In the genomic region with DNA sequence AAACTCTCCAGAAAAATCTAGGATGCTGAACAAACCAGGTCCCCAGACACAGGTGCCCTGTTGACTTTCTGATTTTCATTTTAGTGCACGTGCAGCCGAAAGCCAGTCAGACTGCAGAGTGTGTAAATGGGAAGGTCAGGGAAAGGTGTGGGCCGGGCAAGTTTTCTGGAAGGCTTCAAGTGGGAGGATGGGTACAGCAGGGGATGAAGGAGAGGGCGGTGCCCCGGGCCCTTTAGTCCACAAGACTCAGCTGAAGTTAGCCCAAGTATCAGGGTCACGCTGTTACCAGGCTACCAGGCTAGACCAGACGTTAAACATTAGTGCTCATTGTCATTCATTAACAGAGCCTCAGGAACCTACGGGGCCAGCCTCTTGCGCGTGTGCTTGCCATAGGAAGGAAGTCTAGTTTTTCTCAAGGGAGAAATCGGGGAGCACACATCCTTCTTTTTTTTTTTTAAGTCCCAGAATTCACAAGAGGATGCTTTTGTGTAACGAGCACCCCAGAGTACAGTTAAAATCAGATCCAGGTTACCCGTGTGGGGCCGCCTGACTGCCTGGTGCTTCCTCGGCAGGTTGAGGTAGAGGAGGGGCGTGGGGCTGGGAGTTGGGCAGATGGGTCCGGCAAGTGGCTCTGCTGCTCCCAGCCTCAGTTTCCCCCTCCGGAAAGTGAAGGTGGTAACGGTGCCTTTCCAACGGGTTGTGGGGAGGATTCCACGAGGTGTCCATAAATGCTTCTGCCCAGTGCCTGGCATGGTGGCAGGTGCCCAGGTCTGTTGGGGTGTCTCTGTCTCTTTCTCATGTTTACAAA, we compare ENCODE assay signal across 1 cellular context.
TF ChIP-seq lines count a peak whose summit lies in the region.

No MANE protein-coding gene starts in this region.

TF ChIP-seq in HepG2, 621 proteins besides CTCF, POLR2A, EP300 and RAD21 (continued from another document and continues in another):
- TF ChIP-seq ZNF616 (CRISPR knock-in tag; IDR thresholded peaks at IDR 0.05; ENCODE audit: low read depth) (no peak), KLF16 (CRISPR knock-in tag; IDR thresholded peaks at IDR 0.05) (peak in 1 of 2 experiments; percentile 22; a peak in 1 of 4 replicates), ZNF263 (CRISPR knock-in tag; IDR thresholded peaks at IDR 0.05) (peak; percentile 89), YY1 (IDR thresholded peaks at IDR 0.05; ENCODE audit: insufficient read depth, insufficient replicate concordance, low read depth, low read length) (no peak), MAF1 (CRISPR knock-in tag; IDR thresholded peaks at IDR 0.05; ENCODE audit: borderline replicate concordance) (no peak), SIN3A (IDR thresholded peaks at IDR 0.05; ENCODE audit: borderline replicate concordance, low read depth, low read length) (peak; percentile 17; the same call in 1 of the 2 replicates), FOXA3 (CRISPR knock-in tag; IDR thresholded peaks at IDR 0.05) (peak; percentile 31), RBM39 (IDR thresholded peaks at IDR 0.05; ENCODE audit: low read depth, low read length, poor library complexity, severe bottlenecking) (peak; percentile 41), FOSL2 (CRISPR knock-in tag; IDR thresholded peaks at IDR 0.05) (0 out of 2 replicates have a peak, but pooled peaks have one; percentile 5), FOXK1 (CRISPR knock-in tag; IDR thresholded peaks at IDR 0.05; ENCODE audit: borderline replicate concordance, low read depth) (0 out of 2 replicates have a peak, but pooled peaks have one; percentile 23), SALL1 (CRISPR knock-in tag; IDR thresholded peaks at IDR 0.05) (0 out of 2 replicates have a peak, but pooled peaks have one; percentile 26), KDM2A (CRISPR knock-in tag; IDR thresholded peaks at IDR 0.05; ENCODE audit: borderline replicate concordance, low read depth) (0 out of 2 replicates have a peak, but pooled peaks have one; percentile 23), ZMYM4 (CRISPR knock-in tag; IDR thresholded peaks at IDR 0.05) (peak; percentile 30; the same call in 1 of the 2 replicates), POLR2G (IDR thresholded peaks at IDR 0.05; ENCODE audit: low read depth, low read length) (peak; percentile 51), ZNF17 (CRISPR knock-in tag; IDR thresholded peaks at IDR 0.05) (0 out of 2 replicates have a peak, but pooled peaks have one; percentile 53), HOXA5 (CRISPR knock-in tag; IDR thresholded peaks at IDR 0.05) (peak; percentile 46; the same call in 1 of the 2 replicates), NFYC (CRISPR knock-in tag; IDR thresholded peaks at IDR 0.05) (no peak), HNRNPUL1 (IDR thresholded peaks at IDR 0.05; ENCODE audit: low read depth, low read length) (0 out of 2 replicates have a peak, but pooled peaks have one; percentile 39), THAP11 (CRISPR knock-in tag; IDR thresholded peaks at IDR 0.05) (0 out of 2 replicates have a peak, but pooled peaks have one; percentile 11), SNAPC2 (CRISPR knock-in tag; IDR thresholded peaks at IDR 0.05) (no peak), ZNF3 (CRISPR knock-in tag; IDR thresholded peaks at IDR 0.05) (0 out of 2 replicates have a peak, but pooled peaks have one; percentile 46), NR2F6 (IDR thresholded peaks at IDR 0.05) (peak; percentile 36; the same call in 1 of the 2 replicates), NR2F6 (CRISPR knock-in tag; IDR thresholded peaks at IDR 0.05) (peak; percentile 47; the same call in 1 of the 2 replicates), RFX3 (CRISPR knock-in tag; IDR thresholded peaks at IDR 0.05) (0 out of 2 replicates have a peak, but pooled peaks have one; percentile 37), KDM6A (CRISPR knock-in tag; IDR thresholded peaks at IDR 0.05; ENCODE audit: low read depth) (0 out of 2 replicates have a peak, but pooled peaks have one; percentile 24), RFX1 (IDR thresholded peaks at IDR 0.05) (peak; percentile 25; the same call in 1 of the 2 replicates), SOX5 (CRISPR knock-in tag; IDR thresholded peaks at IDR 0.05; ENCODE audit: borderline replicate concordance) (peak; percentile 36; the same call in 1 of the 2 replicates), PITX1 (CRISPR knock-in tag; IDR thresholded peaks at IDR 0.05) (no peak), ATF1 (CRISPR knock-in tag; IDR thresholded peaks at IDR 0.05) (no peak), ZNF468 (CRISPR knock-in tag; IDR thresholded peaks at IDR 0.05) (no peak), ZNF614 (CRISPR knock-in tag; IDR thresholded peaks at IDR 0.05; ENCODE audit: borderline replicate concordance) (0 out of 2 replicates have a peak, but pooled peaks have one; percentile 36), SAP130 (CRISPR knock-in tag; IDR thresholded peaks at IDR 0.05; ENCODE audit: low read depth) (peak; percentile 65; the same call in 1 of the 2 replicates), RFXAP (CRISPR knock-in tag; IDR thresholded peaks at IDR 0.05; ENCODE audit: borderline replicate concordance) (peak; percentile 27; the same call in 1 of the 2 replicates), HMG20A (CRISPR knock-in tag; IDR thresholded peaks at IDR 0.05; ENCODE audit: borderline replicate concordance) (peak; percentile 24; the same call in 1 of the 2 replicates)
- TF ChIP-seq, protein P1, sequence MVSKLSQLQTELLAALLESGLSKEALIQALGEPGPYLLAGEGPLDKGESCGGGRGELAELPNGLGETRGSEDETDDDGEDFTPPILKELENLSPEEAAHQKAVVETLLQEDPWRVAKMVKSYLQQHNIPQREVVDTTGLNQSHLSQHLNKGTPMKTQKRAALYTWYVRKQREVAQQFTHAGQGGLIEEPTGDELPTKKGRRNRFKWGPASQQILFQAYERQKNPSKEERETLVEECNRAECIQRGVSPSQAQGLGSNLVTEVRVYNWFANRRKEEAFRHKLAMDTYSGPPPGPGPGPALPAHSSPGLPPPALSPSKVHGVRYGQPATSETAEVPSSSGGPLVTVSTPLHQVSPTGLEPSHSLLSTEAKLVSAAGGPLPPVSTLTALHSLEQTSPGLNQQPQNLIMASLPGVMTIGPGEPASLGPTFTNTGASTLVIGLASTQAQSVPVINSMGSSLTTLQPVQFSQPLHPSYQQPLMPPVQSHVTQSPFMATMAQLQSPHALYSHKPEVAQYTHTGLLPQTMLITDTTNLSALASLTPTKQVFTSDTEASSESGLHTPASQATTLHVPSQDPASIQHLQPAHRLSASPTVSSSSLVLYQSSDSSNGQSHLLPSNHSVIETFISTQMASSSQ (IDR thresholded peaks at IDR 0.05; ENCODE audit: low read depth), result peak; percentile 89
- TF ChIP-seq, protein P1 (CRISPR knock-in tag; IDR thresholded peaks at IDR 0.05; ENCODE audit: borderline replicate concordance), result peak; percentile 90
- TF ChIP-seq, protein P2, sequence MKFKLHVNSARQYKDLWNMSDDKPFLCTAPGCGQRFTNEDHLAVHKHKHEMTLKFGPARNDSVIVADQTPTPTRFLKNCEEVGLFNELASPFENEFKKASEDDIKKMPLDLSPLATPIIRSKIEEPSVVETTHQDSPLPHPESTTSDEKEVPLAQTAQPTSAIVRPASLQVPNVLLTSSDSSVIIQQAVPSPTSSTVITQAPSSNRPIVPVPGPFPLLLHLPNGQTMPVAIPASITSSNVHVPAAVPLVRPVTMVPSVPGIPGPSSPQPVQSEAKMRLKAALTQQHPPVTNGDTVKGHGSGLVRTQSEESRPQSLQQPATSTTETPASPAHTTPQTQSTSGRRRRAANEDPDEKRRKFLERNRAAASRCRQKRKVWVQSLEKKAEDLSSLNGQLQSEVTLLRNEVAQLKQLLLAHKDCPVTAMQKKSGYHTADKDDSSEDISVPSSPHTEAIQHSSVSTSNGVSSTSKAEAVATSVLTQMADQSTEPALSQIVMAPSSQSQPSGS (CRISPR knock-in tag; IDR thresholded peaks at IDR 0.05), result peak; percentile 44; the same call in 1 of the 2 replicates
- TF ChIP-seq, protein P3, sequence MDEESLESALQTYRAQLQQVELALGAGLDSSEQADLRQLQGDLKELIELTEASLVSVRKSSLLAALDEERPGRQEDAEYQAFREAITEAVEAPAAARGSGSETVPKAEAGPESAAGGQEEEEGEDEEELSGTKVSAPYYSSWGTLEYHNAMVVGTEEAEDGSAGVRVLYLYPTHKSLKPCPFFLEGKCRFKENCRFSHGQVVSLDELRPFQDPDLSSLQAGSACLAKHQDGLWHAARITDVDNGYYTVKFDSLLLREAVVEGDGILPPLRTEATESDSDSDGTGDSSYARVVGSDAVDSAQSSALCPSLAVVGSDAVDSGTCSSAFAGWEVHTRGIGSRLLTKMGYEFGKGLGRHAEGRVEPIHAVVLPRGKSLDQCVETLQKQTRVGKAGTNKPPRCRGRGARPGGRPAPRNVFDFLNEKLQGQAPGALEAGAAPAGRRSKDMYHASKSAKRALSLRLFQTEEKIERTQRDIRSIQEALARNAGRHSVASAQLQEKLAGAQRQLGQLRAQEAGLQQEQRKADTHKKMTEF (CRISPR knock-in tag; IDR thresholded peaks at IDR 0.05), result peak; percentile 40; the same call in 1 of the 2 replicates
- TF ChIP-seq, protein P4, sequence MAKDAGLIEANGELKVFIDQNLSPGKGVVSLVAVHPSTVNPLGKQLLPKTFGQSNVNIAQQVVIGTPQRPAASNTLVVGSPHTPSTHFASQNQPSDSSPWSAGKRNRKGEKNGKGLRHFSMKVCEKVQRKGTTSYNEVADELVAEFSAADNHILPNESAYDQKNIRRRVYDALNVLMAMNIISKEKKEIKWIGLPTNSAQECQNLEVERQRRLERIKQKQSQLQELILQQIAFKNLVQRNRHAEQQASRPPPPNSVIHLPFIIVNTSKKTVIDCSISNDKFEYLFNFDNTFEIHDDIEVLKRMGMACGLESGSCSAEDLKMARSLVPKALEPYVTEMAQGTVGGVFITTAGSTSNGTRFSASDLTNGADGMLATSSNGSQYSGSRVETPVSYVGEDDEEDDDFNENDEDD (CRISPR knock-in tag; IDR thresholded peaks at IDR 0.05; ENCODE audit: borderline replicate concordance), result no peak
- TF ChIP-seq, protein P5, sequence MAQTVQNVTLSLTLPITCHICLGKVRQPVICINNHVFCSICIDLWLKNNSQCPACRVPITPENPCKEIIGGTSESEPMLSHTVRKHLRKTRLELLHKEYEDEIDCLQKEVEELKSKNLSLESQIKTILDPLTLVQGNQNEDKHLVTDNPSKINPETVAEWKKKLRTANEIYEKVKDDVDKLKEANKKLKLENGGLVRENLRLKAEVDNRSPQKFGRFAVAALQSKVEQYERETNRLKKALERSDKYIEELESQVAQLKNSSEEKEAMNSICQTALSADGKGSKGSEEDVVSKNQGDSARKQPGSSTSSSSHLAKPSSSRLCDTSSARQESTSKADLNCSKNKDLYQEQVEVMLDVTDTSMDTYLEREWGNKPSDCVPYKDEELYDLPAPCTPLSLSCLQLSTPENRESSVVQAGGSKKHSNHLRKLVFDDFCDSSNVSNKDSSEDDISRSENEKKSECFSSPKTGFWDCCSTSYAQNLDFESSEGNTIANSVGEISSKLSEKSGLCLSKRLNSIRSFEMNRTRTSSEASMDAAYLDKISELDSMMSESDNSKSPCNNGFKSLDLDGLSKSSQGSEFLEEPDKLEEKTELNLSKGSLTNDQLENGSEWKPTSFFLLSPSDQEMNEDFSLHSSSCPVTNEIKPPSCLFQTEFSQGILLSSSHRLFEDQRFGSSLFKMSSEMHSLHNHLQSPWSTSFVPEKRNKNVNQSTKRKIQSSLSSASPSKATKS (CRISPR knock-in tag; IDR thresholded peaks at IDR 0.05), result no peak
- TF ChIP-seq, protein P6, sequence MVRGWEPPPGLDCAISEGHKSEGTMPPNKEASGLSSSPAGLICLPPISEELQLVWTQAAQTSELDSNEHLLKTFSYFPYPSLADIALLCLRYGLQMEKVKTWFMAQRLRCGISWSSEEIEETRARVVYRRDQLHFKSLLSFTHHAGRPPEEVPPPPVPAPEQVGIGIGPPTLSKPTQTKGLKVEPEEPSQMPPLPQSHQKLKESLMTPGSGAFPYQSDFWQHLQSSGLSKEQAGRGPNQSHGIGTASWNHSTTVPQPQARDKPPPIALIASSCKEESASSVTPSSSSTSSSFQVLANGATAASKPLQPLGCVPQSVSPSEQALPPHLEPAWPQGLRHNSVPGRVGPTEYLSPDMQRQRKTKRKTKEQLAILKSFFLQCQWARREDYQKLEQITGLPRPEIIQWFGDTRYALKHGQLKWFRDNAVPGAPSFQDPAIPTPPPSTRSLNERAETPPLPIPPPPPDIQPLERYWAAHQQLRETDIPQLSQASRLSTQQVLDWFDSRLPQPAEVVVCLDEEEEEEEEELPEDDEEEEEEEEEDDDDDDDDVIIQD (CRISPR knock-in tag; IDR thresholded peaks at IDR 0.05; ENCODE audit: low read depth), result 0 out of 2 replicates have a peak, but pooled peaks have one; percentile 14
- TF ChIP-seq, protein P7, sequence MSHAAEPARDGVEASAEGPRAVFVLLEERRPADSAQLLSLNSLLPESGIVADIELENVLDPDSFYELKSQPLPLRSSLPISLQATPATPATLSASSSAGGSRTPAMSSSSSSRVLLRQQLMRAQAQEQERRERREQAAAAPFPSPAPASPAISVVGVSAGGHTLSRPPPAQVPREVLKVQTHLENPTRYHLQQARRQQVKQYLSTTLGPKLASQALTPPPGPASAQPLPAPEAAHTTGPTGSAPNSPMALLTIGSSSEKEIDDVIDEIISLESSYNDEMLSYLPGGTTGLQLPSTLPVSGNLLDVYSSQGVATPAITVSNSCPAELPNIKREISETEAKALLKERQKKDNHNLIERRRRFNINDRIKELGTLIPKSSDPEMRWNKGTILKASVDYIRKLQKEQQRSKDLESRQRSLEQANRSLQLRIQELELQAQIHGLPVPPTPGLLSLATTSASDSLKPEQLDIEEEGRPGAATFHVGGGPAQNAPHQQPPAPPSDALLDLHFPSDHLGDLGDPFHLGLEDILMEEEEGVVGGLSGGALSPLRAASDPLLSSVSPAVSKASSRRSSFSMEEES (CRISPR knock-in tag; IDR thresholded peaks at IDR 0.05), result 0 out of 2 replicates have a peak, but pooled peaks have one; percentile 10
